ENCODE assay signal across 8 cellular contexts in the genomic region with DNA sequence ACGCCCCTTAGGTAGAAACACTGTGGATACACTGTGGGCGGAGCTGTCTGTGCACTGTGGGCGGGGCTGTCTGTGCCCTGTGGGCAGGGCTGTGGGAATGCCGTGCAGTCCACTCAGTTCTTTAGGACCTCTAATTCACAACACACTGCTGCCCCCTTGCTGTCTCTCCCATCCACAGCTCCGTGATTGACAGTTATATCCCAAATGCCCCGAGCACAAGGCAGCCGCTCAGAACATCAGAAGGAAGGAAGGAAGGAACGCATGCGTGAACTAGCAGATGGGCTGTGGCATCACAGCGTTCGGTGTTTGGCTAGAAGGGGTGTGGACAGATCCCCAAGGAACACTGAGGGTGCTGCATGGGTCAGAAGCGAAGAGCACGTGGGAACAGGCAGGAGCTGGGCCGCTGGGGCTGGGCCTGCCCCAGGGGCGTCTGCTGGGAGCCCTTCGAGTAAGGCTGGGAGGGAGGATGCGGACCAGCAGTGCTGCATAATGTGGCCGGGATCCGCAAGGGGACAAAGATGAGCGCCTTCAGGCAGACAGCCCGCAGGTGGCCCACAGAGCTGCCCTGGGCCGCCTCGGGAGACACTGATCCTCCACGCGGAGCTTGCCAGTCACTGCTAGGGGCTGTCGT. TPM values are rescaled to one million over a fixed set of nuclear protein-coding genes. Genes with fewer than 3 reads are reported as not detected.
DNase-seq lines count a peak whose midpoint lies in the region; ATAC-seq and TF ChIP-seq lines count a peak whose summit lies in the region.

No MANE protein-coding gene starts in this region.

- no peaks in the 10 kb centered on the region for H3K27me3 ChIP-seq in hepatocyte

- H4K20me1 ChIP-seq in hepatocyte (ENCODE audit: insufficient read depth, poor library complexity, severe bottlenecking), result no peaks in the 10 kb centered on the region

- no peak for ATAC-seq in HG02571 (IDR thresholded peaks at IDR 0.05; ENCODE audit: unreplicated experiment)

- H3K4me3 ChIP-seq in hepatocyte, result no peak overlapping the region

- no peaks in the 10 kb centered on the region for H3K79me2 ChIP-seq in hepatocyte

- no peaks in the 10 kb centered on the region for H3K9me3 ChIP-seq in hepatocyte (ENCODE audit: low read depth)

- no peak overlapping the region for H3K27ac ChIP-seq in hepatocyte
- peak overlapping the region; percentile 42 for H3K27ac ChIP-seq in temporal lobe (ENCODE audit: low read depth, low read length)

- WGBS in hepatocyte (ENCODE audit: low lambda C conversion rate, missing lambda C conversion rate), result 74% methylated on average over 26 of the region's 26 CpGs

- H3K36me3 ChIP-seq in hepatocyte (replicated peaks; ENCODE audit: insufficient read depth, low read depth), result no peaks in the 10 kb centered on the region

- no peak overlapping the region for H2AFZ ChIP-seq in hepatocyte

- H3K4me2 ChIP-seq in hepatocyte, result no peak overlapping the region

- DNase-seq in COR-L47 (lab: John Stamatoyannopoulos, UW), result peak; percentile 71
- peak; percentile 87 for DNase-seq in HuH-7 (ENCODE audit: low spot score)
- DNase-seq in UCSD-AML1 (lab: John Stamatoyannopoulos, UW; ENCODE audit: unreplicated experiment), result peak; percentile 73
- peak; percentile 80 for DNase-seq in hepatocyte (ENCODE audit: low spot score)
- DNase-seq in putamen (ENCODE audit: low spot score), result no peak
- DNase-seq in stimulated activated CD4-positive, alpha-beta T cell treated with anti-CD3 and anti-CD28 coated beads, Interleukin-12 subunit alpha, Interleukin-12 subunit beta, amount 100 ng/mL, for 4 hours, result no peak

- TF ChIP-seq CTCF in hepatocyte (IDR thresholded peaks at IDR 0.05; ENCODE audit: poor library complexity), result peak; percentile 35

- H3K4me1 ChIP-seq in hepatocyte (ENCODE audit: insufficient read depth), result no peaks in the 10 kb centered on the region

- H3K9me2 ChIP-seq in hepatocyte (replicated peaks; ENCODE audit: insufficient read depth), result no peaks in the 10 kb centered on the region

RNA-seq across cellular contexts. Expression of gene ACOX3, which starts 29.8 kb away (rescaled TPM):
- total RNA-seq in hepatocyte (21.0 and 22.5 TPM in 2 replicates), temporal lobe (31.2 TPM)
- 13.9 and 17.6 TPM in 2 replicates for polyA plus RNA-seq in hepatocyte

RNA-seq across cellular contexts. Expression of gene TRMT44, which starts 29.8 kb away (rescaled TPM):
- total RNA-seq in hepatocyte, result 13.2 and 20.1 TPM in 2 replicates
- polyA plus RNA-seq in hepatocyte, result 8.2 and 13.2 TPM in 2 replicates
- total RNA-seq in temporal lobe, result 20.4 TPM

Comparison
In these comparisons a context has a peak if more than half of its experiments do, and no peak if none do; other contexts are left out.
1. DNase-seq: peak in COR-L47 (single experiment), HuH-7 (single experiment), UCSD-AML1 (single experiment) and hepatocyte (single experiment); none in putamen (single experiment) and stimulated activated CD4-positive, alpha-beta T cell treated with anti-CD3 and anti-CD28 coated beads, Interleukin-12 subunit alpha, Interleukin-12 subunit beta, amount 100 ng/mL, for 4 hours (single experiment).